Comparison of ENCODE assay signal across 19 cellular contexts in genomic region chr21:46421191-46421750, GRCh38. TPM values are rescaled to one million over a fixed set of nuclear protein-coding genes. Genes with fewer than 3 reads are reported as not detected.
A peak's percentile ranks its signal among the peaks of the same experiment; 100 is the strongest.
DNase-seq lines count a peak whose midpoint lies in the region; ATAC-seq and TF ChIP-seq lines count a peak whose summit lies in the region.
"Had no signal": no experiment of that assay in that cellular context is flagged by ENCODE, and none has a peak within 500 bp of the region (broad histone marks: within the 10 kb centered on the region; RNA-seq: fewer than 3 reads in every experiment).

No MANE protein-coding gene starts in this region.

- H3K9me2 ChIP-seq in HCT116 (ENCODE audit: insufficient read depth) = no peaks in the 10 kb centered on the region

- H2BK15ac ChIP-seq in neuronal stem cell (ENCODE audit: low read length) = no peak overlapping the region

- no peaks in the 10 kb centered on the region for H3K79me2 ChIP-seq in HCT116 (ENCODE audit: insufficient read depth, low read length)

- no peak overlapping the region for H3K14ac ChIP-seq in neuronal stem cell (ENCODE audit: low read length)

- no CpG with 5 or more reads among the region's 23 CpGs for WGBS in neuronal stem cell (ENCODE audit: extremely low coverage in 2 of 2, insufficient read length in 2 of 2, insufficient replicate concordance in 1 of 2), 2 donors

- no peak overlapping the region for H4K91ac ChIP-seq in neuronal stem cell (ENCODE audit: low read depth, low read length, poor library complexity)

- peaks cover 4% of the 10 kb centered on the region for H3K79me1 ChIP-seq in neuronal stem cell (ENCODE audit: low read depth, low read length)

- no peak overlapping the region for H2BK120ac ChIP-seq in neuronal stem cell (ENCODE audit: low read depth, low read length)

- no peaks in the 10 kb centered on the region for H3K27me3 Mint-ChIP-seq in activated naive CD4-positive, alpha-beta T cell treated with anti-CD3 and anti-CD28 coated beads, Interleukin-2, amount 10 ng/mL, durations not matched to agents 7 days and 5 days
- H3K27me3 Mint-ChIP-seq: CD4-positive, CD25-positive, alpha-beta regulatory T cell had no signal

- H4K8ac ChIP-seq in neuronal stem cell (ENCODE audit: low read depth, low read length) = no peak overlapping the region

- peaks cover 25% of the 10 kb centered on the region for H3K4me1 Mint-ChIP-seq in activated naive CD4-positive, alpha-beta T cell treated with anti-CD3 and anti-CD28 coated beads, Interleukin-2, amount 10 ng/mL, durations not matched to agents 7 days and 5 days

- no peak overlapping the region for H3K18ac ChIP-seq in neuronal stem cell (ENCODE audit: low read length)

- POLR2A ChIA-PET in HCT116 (lab: Charles Lee) = no interaction called here

- H2AK5ac ChIP-seq in neuronal stem cell (ENCODE audit: low read depth, low read length) = no peak overlapping the region

- H3K4me1 ChIP-seq in HCT116 (ENCODE audit: control insufficient read depth in 1 of 2, insufficient read depth in 2 of 2, low read length in 2 of 2) = no peaks in the 10 kb centered on the region
- peaks cover 2 to 3% of the 10 kb centered on the region in 2 donors for H3K4me1 ChIP-seq in neuronal stem cell (ENCODE audit: control insufficient read depth in 2 of 2, insufficient read depth in 1 of 2, low read depth in 1 of 2, low read length in 2 of 2)

- H3K4me2 ChIP-seq in HCT116 (ENCODE audit: low read length) = no peak overlapping the region
- H3K4me2 ChIP-seq in neuronal stem cell (ENCODE audit: insufficient read depth, low read length, poor library complexity, severe bottlenecking) = no peak overlapping the region

- no peaks in the 10 kb centered on the region for H3K9me3 ChIP-seq in HCT116 (ENCODE audit: control insufficient read depth in 1 of 2, insufficient read depth in 1 of 2, low read depth in 1 of 2, low read length in 2 of 2)
- peaks cover 0 to 2% of the 10 kb centered on the region in 2 donors for H3K9me3 ChIP-seq in neuronal stem cell (replicated peaks in 1 of 2; ENCODE audit: control insufficient read depth in 2 of 2, insufficient read depth in 1 of 2, low read depth in 1 of 2, low read length in 2 of 2)

- H3K4me3 ChIP-seq in HCT116 (replicated peaks in 1 of 2; ENCODE audit: low read depth in 1 of 2, low read length in 2 of 2) (no peak overlapping the region), choroid plexus epithelial cell (ENCODE audit: low read depth, low read length) (no peak overlapping the region), neuronal stem cell (ENCODE audit: low read length in 2 of 2) (peak overlapping the region in 1 of 2 donors; percentile 16)
- H3K4me3 ChIP-seq: GM12878 had no signal

- no peak for DNase-seq in activated naive CD4-positive, alpha-beta T cell treated with anti-CD3 and anti-CD28 coated beads, Interleukin-2, amount 10 ng/mL, durations not matched to agents 7 days and 5 days
- DNase-seq in activated naive CD4-positive, alpha-beta T cell treated with anti-CD3 and anti-CD28 coated beads, Interleukin-2, amount 50 U/mL, for 72 hours (ENCODE audit: low spot score in 2 of 2) = no peak
- DNase-seq in HCT116 (ENCODE audit: low read depth, low spot score) (no peak), choroid plexus epithelial cell (ENCODE audit: low read depth) (no peak), neuronal stem cell (ENCODE audit: low spot score) (no peak), NCI-H2171 (lab: John Stamatoyannopoulos, UW) (no peak)
- DNase-seq: 8988T; CD4-positive, CD25-positive, alpha-beta regulatory T cell; COR-L47; DMS153; GF-D8; GOT3; NCI-H1436; NCI-H1930; NCI-H446 treated with DMSO at 0.1 percent for 48 hours had no signal

- H3K36me3 ChIP-seq in HCT116 (ENCODE audit: control insufficient read depth in 1 of 2, insufficient read depth in 2 of 2, low read length in 2 of 2) (peaks cover 0 to 3% of the 10 kb centered on the region in 2 experiments; a peak in 1 of 4 replicates), neuronal stem cell (replicated peaks in 1 of 2; ENCODE audit: control insufficient read depth in 2 of 2, insufficient read depth in 2 of 2, low read length in 2 of 2) (peaks cover 25 to 78% of the 10 kb centered on the region in 2 donors)

- H3K4me3 Mint-ChIP-seq in activated naive CD4-positive, alpha-beta T cell treated with anti-CD3 and anti-CD28 coated beads, Interleukin-2, amount 10 ng/mL, durations not matched to agents 7 days and 5 days = no peak overlapping the region

- no peak for ATAC-seq in activated naive CD4-positive, alpha-beta T cell treated with anti-CD3 and anti-CD28 coated beads, Interleukin-2, amount 50 U/mL, for 72 hours
- ATAC-seq in HCT116 (peak; percentile 29; the same call in 1 of the 2 replicates), HG03175 (IDR thresholded peaks at IDR 0.05; ENCODE audit: unreplicated experiment) (no peak), GM19035 (IDR thresholded peaks at IDR 0.05; ENCODE audit: unreplicated experiment) (no peak)
- ATAC-seq: GM12878, Panc1 had no signal

- TF ChIP-seq RAD21 in HCT116 (IDR thresholded peaks at IDR 0.05; ENCODE audit: low read depth) = no peak

- H3K23ac ChIP-seq in neuronal stem cell (ENCODE audit: low read depth, low read length, poor library complexity) = peak overlapping the region; percentile 14

- no peak for TF ChIP-seq POLR2A in HCT116 (IDR thresholded peaks at IDR 0.05; ENCODE audit: borderline replicate concordance, extremely low read depth, insufficient read depth, insufficient read length)

- CTCF ChIA-PET in activated naive CD4-positive, alpha-beta T cell treated with anti-CD3 and anti-CD28 coated beads, Interleukin-2, amount 10 ng/mL, durations not matched to agents 7 days and 5 days (lab: Charles Lee) = interaction anchor here (1.0 kb wide), 1 partner anchor 13 kb away, joined by 3 read pairs; no protein-coding TSS in a partner anchor
- CTCF ChIA-PET in HCT116 (lab: Charles Lee) = no interaction called here

- no peak overlapping the region for H2BK5ac ChIP-seq in neuronal stem cell (ENCODE audit: low read length)

- H3K27me3 ChIP-seq in HCT116 (ENCODE audit: insufficient read depth, low read length) = no peaks in the 10 kb centered on the region
- no peaks in the 10 kb centered on the region for H3K27me3 ChIP-seq in neuronal stem cell (ENCODE audit: control insufficient read depth in 3 of 3, insufficient read depth in 3 of 3, low read depth in 1 of 3, low read length in 3 of 3)

- H3K4ac ChIP-seq in neuronal stem cell (ENCODE audit: low read length) = no peak overlapping the region

- peak overlapping the region; percentile 19 for H3K27ac Mint-ChIP-seq in activated naive CD4-positive, alpha-beta T cell treated with anti-CD3 and anti-CD28 coated beads, Interleukin-2, amount 10 ng/mL, durations not matched to agents 7 days and 5 days
- H3K27ac Mint-ChIP-seq in activated naive CD4-positive, alpha-beta T cell treated with anti-CD3 and anti-CD28 coated beads, Interleukin-2, amount 50 U/mL, for 72 hours = peak overlapping the region in 1 of 2 donors; percentile 48
- H3K27ac Mint-ChIP-seq: CD4-positive, CD25-positive, alpha-beta regulatory T cell had no signal

- RAD21 ChIA-PET in HCT116 (lab: Charles Lee; ENCODE audit: low non-redundant PET in 1 of 2, low total read pairs in 2 of 2, uncharacterized antibody in 2 of 2, unreplicated experiment in 2 of 2) = no interaction called here

- H2AFZ ChIP-seq in HCT116 (ENCODE audit: low read depth, low read length, poor library complexity, severe bottlenecking) = no peak overlapping the region
- H2AFZ ChIP-seq in neuronal stem cell (ENCODE audit: low read length) = no peak overlapping the region

- intact Hi-C loops in HCT116 (cut with micrococcal nuclease) = no loop called here

- no peaks in the 10 kb centered on the region for H3K9me3 Mint-ChIP-seq in activated naive CD4-positive, alpha-beta T cell treated with anti-CD3 and anti-CD28 coated beads, Interleukin-2, amount 10 ng/mL, durations not matched to agents 7 days and 5 days
- H3K9me3 Mint-ChIP-seq in activated naive CD4-positive, alpha-beta T cell treated with anti-CD3 and anti-CD28 coated beads, Interleukin-2, amount 50 U/mL, for 72 hours = no peaks in the 10 kb centered on the region
- H3K9me3 Mint-ChIP-seq: CD4-positive, CD25-positive, alpha-beta regulatory T cell had no signal

- H2BK12ac ChIP-seq in neuronal stem cell (ENCODE audit: low read length) = no peak overlapping the region

- no peak overlapping the region for H3K27ac ChIP-seq in HCT116 (ENCODE audit: low read depth, low read length)
- no peak overlapping the region for H3K27ac ChIP-seq in neuronal stem cell (replicated peaks; ENCODE audit: low read length)

- no peak overlapping the region for H3K9ac ChIP-seq in HCT116 (ENCODE audit: low read length)
- H3K9ac ChIP-seq in neuronal stem cell (ENCODE audit: low read depth, low read length, poor library complexity) = no peak overlapping the region

- no TSS peak for BruUV-seq in HCT116 (replicated peaks; lab: Mats Ljungman, UMichigan)

- TF ChIP-seq CTCF in HCT116 (IDR thresholded peaks at IDR 0.05 in 2 of 3, conservative IDR thresholded peaks at IDR 0.05 in 1 of 3; ENCODE audit: borderline replicate concordance in 1 of 3, insufficient read depth in 1 of 3, low read depth in 2 of 3, low read length in 2 of 3) (no peak), choroid plexus epithelial cell (conservative IDR thresholded peaks at IDR 0.05; ENCODE audit: low read depth, low read length) (peak; percentile 5)

- H4K20me1 ChIP-seq in HCT116 (ENCODE audit: insufficient read depth) = no peaks in the 10 kb centered on the region

- H3K36me3 Mint-ChIP-seq in activated naive CD4-positive, alpha-beta T cell treated with anti-CD3 and anti-CD28 coated beads, Interleukin-2, amount 10 ng/mL, durations not matched to agents 7 days and 5 days = peaks cover 38% of the 10 kb centered on the region
- peaks cover 10 to 14% of the 10 kb centered on the region in 2 donors for H3K36me3 Mint-ChIP-seq in activated naive CD4-positive, alpha-beta T cell treated with anti-CD3 and anti-CD28 coated beads, Interleukin-2, amount 50 U/mL, for 72 hours

TF ChIP-seq in HCT116, 20 proteins besides CTCF, POLR2A, EP300 and RAD21 (continues in another document):
- TF ChIP-seq CEBPB (IDR thresholded peaks at IDR 0.05; ENCODE audit: low read depth) (no peak), EZH2phosphoT487 (IDR thresholded peaks at IDR 0.05; ENCODE audit: borderline replicate concordance) (no peak), CBX3 (IDR thresholded peaks at IDR 0.05; ENCODE audit: low read depth) (no peak)

RNA-seq across cellular contexts. Expression of gene DIP2A, which starts 37.4 kb away (rescaled TPM):
- total RNA-seq in activated naive CD4-positive, alpha-beta T cell treated with anti-CD3 and anti-CD28 coated beads, Interleukin-2, amount 50 U/mL, for 72 hours = 10 to 100 TPM; 42.4 to 60.1 TPM
- total RNA-seq in HCT116 (2021; ENCODE audit: unreplicated experiment) = 39.9 TPM
- polyA plus RNA-seq in HCT116 (2012) = 23.9 and 28.0 TPM in 2 replicates
- polyA plus RNA-seq in neuronal stem cell (2013, experiment 1 of 2) = 24.0 TPM
- 24.5 TPM for polyA plus RNA-seq in neuronal stem cell (2013, experiment 2 of 2)
